Comparison of ENCODE assay signal across 9 cellular contexts in the genomic region with DNA sequence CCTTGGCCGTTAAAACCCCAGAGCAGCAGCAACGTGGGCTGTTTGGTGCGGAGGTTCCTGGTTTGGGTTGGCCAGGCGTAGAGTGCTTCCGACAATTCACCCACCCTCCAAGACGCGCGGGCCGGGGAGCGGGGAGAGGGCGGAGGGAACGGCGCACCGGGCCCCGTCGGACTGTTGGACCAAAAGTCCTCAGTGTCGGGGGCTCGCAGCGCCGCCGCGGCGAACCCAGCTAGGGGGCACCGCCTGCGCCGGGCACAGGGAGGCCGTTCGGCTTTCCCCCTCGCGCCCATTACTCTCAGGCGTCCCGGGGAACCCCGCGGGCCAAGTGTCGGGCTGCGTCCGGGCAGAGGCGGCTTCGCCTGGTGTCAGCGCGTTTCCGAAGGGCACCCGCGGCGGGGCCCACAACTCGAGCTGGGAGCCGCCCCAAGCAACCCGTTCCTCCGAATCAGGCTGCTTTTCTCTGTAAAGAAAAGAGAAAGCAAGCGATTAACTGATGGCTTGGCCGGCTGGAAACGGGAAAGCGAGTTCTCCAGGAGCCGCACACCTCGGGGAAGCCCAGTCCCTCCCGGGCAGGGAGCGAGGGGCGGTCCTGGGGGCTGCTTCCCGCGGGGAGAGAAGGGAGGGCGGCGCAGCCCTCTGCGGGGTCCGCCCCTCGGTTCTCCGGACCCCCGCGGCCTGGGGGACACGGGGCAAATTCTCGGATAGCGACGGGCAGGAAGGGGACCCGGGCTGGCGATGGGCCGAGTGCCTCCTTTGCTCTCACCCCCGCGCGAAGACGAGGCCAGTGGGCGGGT.
DNase-seq lines count a peak whose midpoint lies in the region; ATAC-seq lines count a peak whose summit lies in the region.
"Had no signal": no experiment of that assay in that cellular context is flagged by ENCODE, and none has a peak within 500 bp of the region (broad histone marks: within the 10 kb centered on the region; RNA-seq: fewer than 3 reads in every experiment).

No MANE protein-coding gene starts in this region.

- H3K18ac ChIP-seq in mesenchymal stem cell (ENCODE audit: low read depth in 1 of 2, low read length in 2 of 2), result peak overlapping the region; percentile 6 to 29

- peak overlapping the region in 1 of 2 experiments; percentile 11 for H2BK12ac ChIP-seq in mesenchymal stem cell (ENCODE audit: low read length in 2 of 2)

- no peak overlapping the region for H2BK15ac ChIP-seq in mesenchymal stem cell (ENCODE audit: low read depth, poor library complexity, severe bottlenecking)

- H2BK5ac ChIP-seq in mesenchymal stem cell (ENCODE audit: low read depth, low read length, poor library complexity, severe bottlenecking), result no peak overlapping the region

- H2AFZ ChIP-seq in mesenchymal stem cell (ENCODE audit: low read depth, low read length), result no peak overlapping the region

- H3K4me3 ChIP-seq in mesenchymal stem cell (ENCODE audit: insufficient read depth in 1 of 2, low read depth in 1 of 2, low read length in 2 of 2), result peak overlapping the region; percentile 59 to 75

- peak overlapping the region; percentile 41 for H4K8ac ChIP-seq in mesenchymal stem cell (ENCODE audit: low read length)

- peak overlapping the region in 1 of 2 experiments; percentile 56 for H3K14ac ChIP-seq in mesenchymal stem cell (ENCODE audit: low read length in 2 of 2)

- under 1% methylated on average over 74 of the region's 80 CpGs for WGBS in mesenchymal stem cell

- H4K91ac ChIP-seq in mesenchymal stem cell (ENCODE audit: low read length), result no peak overlapping the region

- peak overlapping the region in 1 of 2 experiments; percentile 23 for H3K23ac ChIP-seq in mesenchymal stem cell (ENCODE audit: low read length in 2 of 2)

- peak overlapping the region; percentile 60 for H3K9ac ChIP-seq in mesenchymal stem cell (ENCODE audit: low read length)

- peak overlapping the region; percentile 36 for H2BK120ac ChIP-seq in mesenchymal stem cell (ENCODE audit: low read depth, low read length)

- DNase-seq in NCI-H1417 (lab: John Stamatoyannopoulos, UW), result peak in 2 of 3 experiments; percentile 65 to 67
- no peak for DNase-seq in NCI-H1417 treated with DMSO at 0.1 percent for 48 hours (lab: John Stamatoyannopoulos, UW)
- DNase-seq in activated CD4-positive, alpha-beta T cell treated with anti-CD3 and anti-CD28 coated beads for 1 hour, result peak; percentile 37
- peak; percentile 70 for DNase-seq in ecto neural progenitor cell (ENCODE audit: low spot score)
- peak; percentile 48 for DNase-seq in mesenchymal stem cell
- peak; percentile 66 for DNase-seq in stimulated activated naive CD8-positive, alpha-beta T cell treated with anti-CD3 and anti-CD28 coated beads, Interleukin-15, Interleukin-2, amounts not matched to agents 100 U/mL and 50 U/mL, for 24 hours
- no peak for DNase-seq in NCI-H1048 (lab: John Stamatoyannopoulos, UW)

- H3K4me2 ChIP-seq in mesenchymal stem cell (ENCODE audit: low read length, poor library complexity, severe bottlenecking), result peak overlapping the region; percentile 97

- H3K4me1 ChIP-seq in mesenchymal stem cell (ENCODE audit: control insufficient read depth, insufficient read depth, low read depth, low read length), result peaks cover 20% of the 10 kb centered on the region

- H3K4ac ChIP-seq in mesenchymal stem cell (ENCODE audit: low read depth in 1 of 2, low read length in 2 of 2), result no peak overlapping the region

- peak; percentile 5 for ATAC-seq in stimulated activated naive CD8-positive, alpha-beta T cell treated with anti-CD3 and anti-CD28 coated beads, Interleukin-15, Interleukin-2, amounts not matched to agents 100 U/mL and 50 U/mL, for 24 hours
- ATAC-seq in HG03571 (IDR thresholded peaks at IDR 0.05; ENCODE audit: unreplicated experiment), result no peak

- peaks cover 9 to 12% of the 10 kb centered on the region in 2 experiments for H3K36me3 ChIP-seq in mesenchymal stem cell (ENCODE audit: control insufficient read depth in 1 of 2, insufficient read depth in 2 of 2, low read depth in 1 of 2, low read length in 2 of 2)

- H3K27ac ChIP-seq in mesenchymal stem cell (ENCODE audit: low read length, poor library complexity, severe bottlenecking), result no peak overlapping the region
- H3K27ac ChIP-seq: C4-2B had no signal

- peaks cover 59% of the 10 kb centered on the region in 2 experiments for H3K27me3 ChIP-seq in mesenchymal stem cell (ENCODE audit: control insufficient read depth in 1 of 2, insufficient read depth in 1 of 2, low read length in 2 of 2)

- H2AK5ac ChIP-seq in mesenchymal stem cell (ENCODE audit: low read length, severe bottlenecking), result no peak overlapping the region

- H3K79me1 ChIP-seq in mesenchymal stem cell (replicated peaks; ENCODE audit: low read length, poor library complexity, severe bottlenecking), result no peaks in the 10 kb centered on the region

- no peaks in the 10 kb centered on the region for H3K9me3 ChIP-seq in mesenchymal stem cell (ENCODE audit: control insufficient read depth, low read length)

Comparison
In these comparisons a context has a peak if more than half of its experiments do, and no peak if none do; other contexts are left out.
1. DNase-seq: peak in NCI-H1417 (2 of 3), activated CD4-positive, alpha-beta T cell treated with anti-CD3 and anti-CD28 coated beads for 1 hour (single experiment), ecto neural progenitor cell (single experiment), mesenchymal stem cell (single experiment) and stimulated activated naive CD8-positive, alpha-beta T cell treated with anti-CD3 and anti-CD28 coated beads, Interleukin-15, Interleukin-2, amounts not matched to agents 100 U/mL and 50 U/mL, for 24 hours (single experiment); none in NCI-H1417 treated with DMSO at 0.1 percent for 48 hours (single experiment) and NCI-H1048 (single experiment).